Comparison of ENCODE assay signal across 1 cellular context in the genomic region with DNA sequence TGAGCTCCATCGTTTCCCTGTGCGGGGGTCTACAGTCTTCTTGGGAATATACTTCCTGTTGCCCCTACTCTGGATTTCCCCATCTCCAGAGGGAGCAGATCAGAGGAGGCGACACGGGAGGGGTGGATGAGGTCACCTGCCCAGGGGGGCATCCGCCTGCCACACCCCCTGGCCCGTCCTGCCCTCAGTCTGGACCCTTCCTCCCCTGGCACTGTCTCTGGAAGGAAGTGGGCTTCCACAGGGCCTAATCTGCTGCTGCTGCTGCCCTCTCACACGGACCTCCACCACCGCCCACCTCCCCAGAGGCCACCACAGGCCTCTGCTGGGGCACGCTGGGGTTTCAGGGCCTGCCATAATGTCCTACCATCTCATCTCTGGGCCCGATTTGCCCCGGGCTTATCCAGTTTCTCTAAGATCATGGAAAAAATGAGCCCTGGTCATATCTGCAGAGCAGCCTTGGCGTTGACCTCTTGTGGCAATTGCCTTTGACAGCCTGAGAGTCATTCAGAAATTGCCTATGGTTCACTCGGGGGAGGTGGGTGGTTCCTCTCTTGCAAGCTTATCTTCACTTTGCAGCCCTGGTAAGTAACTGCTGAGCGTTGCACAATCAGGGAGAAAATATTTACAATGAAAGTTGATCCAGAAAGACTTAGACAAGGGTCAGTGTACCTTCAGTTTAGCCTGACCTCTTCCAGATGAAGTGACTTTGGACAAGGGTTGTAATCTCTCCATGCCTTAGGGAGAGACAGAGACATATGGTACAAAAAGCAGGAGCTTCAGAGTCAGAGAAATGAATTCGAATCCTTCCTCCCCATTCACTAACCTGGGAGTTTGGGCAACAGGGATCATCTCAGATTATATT.
TF ChIP-seq lines count a peak whose summit lies in the region.

No MANE protein-coding gene starts in this region.

TF ChIP-seq in K562, 482 proteins besides CTCF, POLR2A, EP300 and RAD21 (continued from another document and continues in another):
- TF ChIP-seq, protein P1, sequence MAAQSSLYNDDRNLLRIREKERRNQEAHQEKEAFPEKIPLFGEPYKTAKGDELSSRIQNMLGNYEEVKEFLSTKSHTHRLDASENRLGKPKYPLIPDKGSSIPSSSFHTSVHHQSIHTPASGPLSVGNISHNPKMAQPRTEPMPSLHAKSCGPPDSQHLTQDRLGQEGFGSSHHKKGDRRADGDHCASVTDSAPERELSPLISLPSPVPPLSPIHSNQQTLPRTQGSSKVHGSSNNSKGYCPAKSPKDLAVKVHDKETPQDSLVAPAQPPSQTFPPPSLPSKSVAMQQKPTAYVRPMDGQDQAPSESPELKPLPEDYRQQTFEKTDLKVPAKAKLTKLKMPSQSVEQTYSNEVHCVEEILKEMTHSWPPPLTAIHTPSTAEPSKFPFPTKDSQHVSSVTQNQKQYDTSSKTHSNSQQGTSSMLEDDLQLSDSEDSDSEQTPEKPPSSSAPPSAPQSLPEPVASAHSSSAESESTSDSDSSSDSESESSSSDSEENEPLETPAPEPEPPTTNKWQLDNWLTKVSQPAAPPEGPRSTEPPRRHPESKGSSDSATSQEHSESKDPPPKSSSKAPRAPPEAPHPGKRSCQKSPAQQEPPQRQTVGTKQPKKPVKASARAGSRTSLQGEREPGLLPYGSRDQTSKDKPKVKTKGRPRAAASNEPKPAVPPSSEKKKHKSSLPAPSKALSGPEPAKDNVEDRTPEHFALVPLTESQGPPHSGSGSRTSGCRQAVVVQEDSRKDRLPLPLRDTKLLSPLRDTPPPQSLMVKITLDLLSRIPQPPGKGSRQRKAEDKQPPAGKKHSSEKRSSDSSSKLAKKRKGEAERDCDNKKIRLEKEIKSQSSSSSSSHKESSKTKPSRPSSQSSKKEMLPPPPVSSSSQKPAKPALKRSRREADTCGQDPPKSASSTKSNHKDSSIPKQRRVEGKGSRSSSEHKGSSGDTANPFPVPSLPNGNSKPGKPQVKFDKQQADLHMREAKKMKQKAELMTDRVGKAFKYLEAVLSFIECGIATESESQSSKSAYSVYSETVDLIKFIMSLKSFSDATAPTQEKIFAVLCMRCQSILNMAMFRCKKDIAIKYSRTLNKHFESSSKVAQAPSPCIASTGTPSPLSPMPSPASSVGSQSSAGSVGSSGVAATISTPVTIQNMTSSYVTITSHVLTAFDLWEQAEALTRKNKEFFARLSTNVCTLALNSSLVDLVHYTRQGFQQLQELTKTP (IDR thresholded peaks at IDR 0.05; ENCODE audit: low read depth in 1 of 2, partially characterized antibody in 2 of 2), result peak; percentile 76 to 97
- TF ChIP-seq NCOA2 (IDR thresholded peaks at IDR 0.05; ENCODE audit: partially characterized antibody in 2 of 2), result peak in 1 of 2 experiments; percentile 94
- no peak for TF ChIP-seq ZC3H8 (IDR thresholded peaks at IDR 0.05)
- peak; percentile 38; the same call in 1 of the 2 replicates for TF ChIP-seq ELF2 (CRISPR knock-in tag; IDR thresholded peaks at IDR 0.05)
- TF ChIP-seq ZNF318 (IDR thresholded peaks at IDR 0.05; ENCODE audit: borderline replicate concordance in 1 of 2, low read depth in 1 of 2), result peak in 1 of 2 experiments; percentile 91; a peak in 3 of 4 replicates
- TF ChIP-seq NR4A1 (CRISPR knock-in tag; IDR thresholded peaks at IDR 0.05), result peak; percentile 93
- TF ChIP-seq NR4A1 (tag; IDR thresholded peaks at IDR 0.05), result peak; percentile 78
- TF ChIP-seq MGA (IDR thresholded peaks at IDR 0.05), result peak; percentile 53
- TF ChIP-seq KLF16 (IDR thresholded peaks at IDR 0.05), result peak; percentile 99
- peak; percentile 94 for TF ChIP-seq SMAD4 (CRISPR knock-in tag; conservative IDR thresholded peaks at IDR 0.05)
- no peak for TF ChIP-seq BDP1 (IDR thresholded peaks at IDR 0.05; ENCODE audit: insufficient read depth, insufficient read length)
- TF ChIP-seq TRIM24 (IDR thresholded peaks at IDR 0.05), result peak; percentile 98
